8 cellular contexts compared by ENCODE assay signal in genomic region chr20:381581-382290, GRCh38. TPM values are rescaled to one million over a fixed set of nuclear protein-coding genes. Genes with fewer than 3 reads are reported as not detected.
A peak's percentile ranks its signal among the peaks of the same experiment; 100 is the strongest.
DNase-seq lines count a peak whose midpoint lies in the region; ATAC-seq and TF ChIP-seq lines count a peak whose summit lies in the region.

No MANE protein-coding gene starts in this region.

- TF ChIP-seq CTCF in Calu3 (IDR thresholded peaks at IDR 0.05; ENCODE audit: unreplicated experiment): no peak
- no peak for TF ChIP-seq CTCF in gastroesophageal sphincter (IDR thresholded peaks at IDR 0.05)
- TF ChIP-seq CTCF in ovary (IDR thresholded peaks at IDR 0.05): no peak
- peak in 1 of 5 experiments; percentile 33 for TF ChIP-seq CTCF in transverse colon (IDR thresholded peaks at IDR 0.05)

- H3K27me3 ChIP-seq in HUES48 (ENCODE audit: control insufficient read depth, insufficient read depth, low read length) (peaks cover 18% of the 10 kb centered on the region), gastroesophageal sphincter (peaks cover 31% of the 10 kb centered on the region), ovary (no peaks in the 10 kb centered on the region), transverse colon (no peaks in the 10 kb centered on the region)

- WGBS in gastroesophageal sphincter (ENCODE audit: low coverage in 1 of 2), 2 donors: 13% methylated on average over 4 of the region's 49 CpGs; no CpG with 5 or more reads in 1 of the 2 donors
- WGBS in ovary, 3 donors: 1 to 2% (median 2%) methylated on average over 41 to 48 of the region's 49 CpGs
- WGBS in transverse colon (ENCODE audit: low coverage in 1 of 2), 2 donors: 0% methylated on average over 34 of the region's 49 CpGs; no CpG with 5 or more reads in 1 of the 2 donors

- H3K4me1 ChIP-seq in HUES48 (ENCODE audit: control insufficient read depth, insufficient read depth, low read length) (peaks cover 6% of the 10 kb centered on the region; the same call in 1 of the 2 replicates), gastroesophageal sphincter (peaks cover 0 to 21% (median 0%) of the 10 kb centered on the region in 3 donors), ovary (ENCODE audit: insufficient read depth) (peaks cover 7% of the 10 kb centered on the region), transverse colon (peaks cover 0 to 16% (median 9%) of the 10 kb centered on the region in 4 donors)

- ATAC-seq in GM21367 (IDR thresholded peaks at IDR 0.05; ENCODE audit: unreplicated experiment): peak; percentile 52
- ATAC-seq in gastroesophageal sphincter: peak; percentile 77

- H3K9me3 Mint-ChIP-seq in Calu3 (ENCODE audit: low read depth, unreplicated experiment): no peaks in the 10 kb centered on the region

- no peak overlapping the region for H3K9ac ChIP-seq in HUES48 (ENCODE audit: low read depth, low read length)

- BruUV-seq in Calu3 (replicated peaks; lab: Mats Ljungman, UMichigan): no TSS peak

- peak overlapping the region; percentile 68 for H3K4me3 ChIP-seq in HUES48 (ENCODE audit: low read depth, low read length)
- H3K4me3 ChIP-seq in gastroesophageal sphincter: peak overlapping the region; percentile 27 to 69
- H3K4me3 ChIP-seq in ovary: peak overlapping the region; percentile 50
- peak overlapping the region; percentile 43 to 75 (median 58) for H3K4me3 ChIP-seq in transverse colon

- no peaks in the 10 kb centered on the region for H3K27me3 Mint-ChIP-seq in Calu3 (ENCODE audit: unreplicated experiment)

- in situ Hi-C loops in transverse colon (cut with MboI; ENCODE audit: low pct_ligation_motif_present in 1 of 4, low pct_unique_long_range_greater_than_20kb in 1 of 4, low sequenced_read_pairs in 3 of 4): no loop called here

- DNase-seq in Calu3: peak; percentile 72
- DNase-seq in activated gamma-delta T cell (lab: John Stamatoyannopoulos, UW): peak; percentile 45
- peak; percentile 42 to 66 (median 60) for DNase-seq in ovary
- DNase-seq in transverse colon: peak; percentile 87

- TF ChIP-seq EP300 in gastroesophageal sphincter (IDR thresholded peaks at IDR 0.05) (no peak), ovary (IDR thresholded peaks at IDR 0.05) (no peak), transverse colon (IDR thresholded peaks at IDR 0.05; ENCODE audit: low read depth) (no peak)

- peaks cover 74% of the 10 kb centered on the region for H3K36me3 Mint-ChIP-seq in Calu3 (ENCODE audit: insufficient read depth, unreplicated experiment)

- CTCF ChIA-PET in Calu3 (lab: Charles Lee): interaction anchor here (0.7 to 1.5 kb wide), 6 partner anchors 8 to 1122 kb away, joined by 3 to 8 read pairs (median 4); no protein-coding TSS in a partner anchor

- TF ChIP-seq POLR2A in Raji (IDR thresholded peaks at IDR 0.05; ENCODE audit: insufficient read depth, low read depth, low read length) (peak; percentile 36; the same call in 1 of the 2 replicates), gastroesophageal sphincter (IDR thresholded peaks at IDR 0.05) (no peak), ovary (IDR thresholded peaks at IDR 0.05) (no peak), transverse colon (IDR thresholded peaks at IDR 0.05) (peak; percentile 60)

- H3K4me1 Mint-ChIP-seq in Calu3 (ENCODE audit: low read depth, unreplicated experiment): peaks cover 25% of the 10 kb centered on the region

- H3K9me3 ChIP-seq in HUES48 (ENCODE audit: control insufficient read depth, insufficient read depth, low read length) (no peaks in the 10 kb centered on the region), gastroesophageal sphincter (no peaks in the 10 kb centered on the region), ovary (no peaks in the 10 kb centered on the region), transverse colon (no peaks in the 10 kb centered on the region)

- H3K27ac ChIP-seq in HUES48 (ENCODE audit: low read depth, low read length) (no peak overlapping the region), gastroesophageal sphincter (peak overlapping the region in 3 of 4 donors; percentile 35 to 64 (median 56)), ovary (no peak overlapping the region), transverse colon (peak overlapping the region; percentile 65 to 91 (median 73))

- intact Hi-C loops in Calu3 (cut with micrococcal nuclease; ENCODE audit: unreplicated experiment) (loop anchor here (2.0 kb wide), 1 partner anchor 15 kb away; no protein-coding TSS in a partner anchor), ovary (cut with DNase I) (no loop called here), transverse colon (cut with DNase I; ENCODE audit: low total_unique reads) (no loop called here)

- peak overlapping the region; percentile 62 for H3K4me3 Mint-ChIP-seq in Calu3 (ENCODE audit: low read depth, unreplicated experiment)

- H3K36me3 ChIP-seq in HUES48 (ENCODE audit: control insufficient read depth, insufficient read depth, low read length): no peaks in the 10 kb centered on the region
- H3K36me3 ChIP-seq in gastroesophageal sphincter: no peaks in the 10 kb centered on the region
- H3K36me3 ChIP-seq in ovary: no peaks in the 10 kb centered on the region
- H3K36me3 ChIP-seq in transverse colon: no peaks in the 10 kb centered on the region

- peak overlapping the region; percentile 97 for H3K27ac Mint-ChIP-seq in Calu3 (ENCODE audit: unreplicated experiment)

RNA-seq across cellular contexts. Expression of gene TRIB3, which starts 1.2 kb away (rescaled TPM):
- total RNA-seq in Calu3 (2022) (47.2 and 53.0 TPM in 2 replicates), gastroesophageal sphincter (1 to 10 TPM in 3 of 4 donors, under 1 TPM in 1; 0.31 to 5.6 (median 3.9) TPM), ovary (10 to 100 TPM in 1 of 7 donors, 1 to 10 TPM in 6; 1.5 to 55.1 (median 4.9) TPM), transverse colon (10 to 100 TPM in 2 of 4 donors, 1 to 10 TPM in 2; 3.8 to 11.3 (median 7.9) TPM)
- polyA plus RNA-seq in ovary: 1 to 10 TPM; 2.3 to 2.7 TPM

RNA-seq across cellular contexts. Expression of gene RBCK1, which starts 26.4 kb away (rescaled TPM):
- 142 and 144 TPM in 2 replicates for total RNA-seq in Calu3 (2022)
- 100 to 1,000 TPM in 1 of 4 donors, 10 to 100 TPM in 3; 50.9 to 111 (median 82.1) TPM for total RNA-seq in gastroesophageal sphincter
- total RNA-seq in ovary: 10 to 100 TPM; 56.5 to 86.9 (median 76.6) TPM
- 10 to 100 TPM; 53.5 to 85.2 TPM for polyA plus RNA-seq in ovary
- total RNA-seq in transverse colon: 100 to 1,000 TPM; 101 to 152 (median 110) TPM

RNA-seq across cellular contexts. Expression of gene NRSN2, which starts 34.8 kb away (rescaled TPM):
- total RNA-seq in Calu3 (2022) (0.42 and 0.51 TPM in 2 replicates), gastroesophageal sphincter (10 to 100 TPM; 25.3 to 51.6 (median 30.2) TPM), ovary (10 to 100 TPM; 20.5 to 77.9 (median 43.8) TPM), transverse colon (10 to 100 TPM in 3 of 4 donors, 1 to 10 TPM in 1; 7.1 to 18.0 (median 12.8) TPM)
- 10 to 100 TPM; 32.4 to 36.7 TPM for polyA plus RNA-seq in ovary

RNA-seq across cellular contexts. Expression of gene SOX12, which starts 56.4 kb away (rescaled TPM):
- total RNA-seq in Calu3 (2022) (13.6 and 14.5 TPM in 2 replicates), gastroesophageal sphincter (1 to 10 TPM; 3.4 to 7.3 (median 5.9) TPM), ovary (10 to 100 TPM in 5 of 7 donors, 1 to 10 TPM in 2; 4.8 to 34.1 (median 25.7) TPM), transverse colon (1 to 10 TPM; 2.0 to 5.0 (median 3.5) TPM)
- 1 to 10 TPM; 4.1 to 8.7 TPM for polyA plus RNA-seq in ovary

Comparison
In these comparisons a context has a peak if more than half of its experiments do, and no peak if none do; other contexts are left out.
1. H3K27ac ChIP-seq: peak in gastroesophageal sphincter (3 of 4) and transverse colon (4 of 4); none in HUES48 (single experiment) and ovary (0 of 2).
2. POLR2A ChIP-seq: peak in Raji (single experiment) and transverse colon (single experiment); none in gastroesophageal sphincter (0 of 2) and ovary (single experiment).
3. Peak in every context shown above with its lines, with median percentiles within 50 percentile points of each other: DNase-seq and H3K4me3 ChIP-seq.